22 cellular contexts compared by ENCODE assay signal in genomic region chr3:144877356-144877755, GRCh38.
"Had no signal": no experiment of that assay in that cellular context is flagged by ENCODE, and none has a peak within 500 bp of the region (broad histone marks: within the 10 kb centered on the region; RNA-seq: fewer than 3 reads in every experiment).

No MANE protein-coding gene starts in this region.

- H3K27ac ChIP-seq: colonic mucosa, epithelial cell of prostate, esophagus squamous epithelium, gastrocnemius medialis, heart right ventricle, left lung, lower lobe of right lung had no signal

- H3K36me3 ChIP-seq: colonic mucosa, esophagus squamous epithelium, gastrocnemius medialis, heart right ventricle, left lung, lower lobe of right lung had no signal

- DNase-seq: colonic mucosa; cortex of kidney; effector CD8-positive, alpha-beta T cell; effector memory CD8-positive, alpha-beta T cell; endodermal cell; erythroblast; esophagus squamous epithelium; foreskin fibroblast; foreskin melanocyte; gastrocnemius medialis; glutamatergic neuron; head of caudate nucleus; heart right ventricle; hippocampal formation; left cardiac atrium; left lung; left ventricle myocardium superior; lower lobe of right lung; mesenchymal stem cell; mucosa of descending colon had no signal

- H3K4me3 ChIP-seq: colonic mucosa, esophagus squamous epithelium, gastrocnemius medialis, heart right ventricle, left lung, lower lobe of right lung, mucosa of descending colon had no signal

- H3K4me1 ChIP-seq: colonic mucosa, esophagus squamous epithelium, gastrocnemius medialis, heart right ventricle, left lung, lower lobe of right lung had no signal

- ATAC-seq: effector memory CD8-positive, alpha-beta T cell; esophagus mucosa; gastrocnemius medialis; heart right ventricle; left cardiac atrium; left lung; left ventricle myocardium superior; lower lobe of right lung; mucosa of descending colon had no signal

- H3K9me3 ChIP-seq: colonic mucosa, esophagus squamous epithelium, gastrocnemius medialis, left lung, lower lobe of right lung, mucosa of descending colon had no signal

- H3K27me3 ChIP-seq: colonic mucosa, esophagus squamous epithelium, gastrocnemius medialis, heart right ventricle, left lung had no signal
